In genomic region chr4:13777341-13777740, GRCh38 we compare ENCODE assay signal across 32 cellular contexts.
"Had no signal": no experiment of that assay in that cellular context is flagged by ENCODE, and none has a peak within 500 bp of the region (broad histone marks: within the 10 kb centered on the region; RNA-seq: fewer than 3 reads in every experiment).

No MANE protein-coding gene starts in this region.

- H3K9me3 ChIP-seq: body of pancreas had no signal

- H3K4me1 Mint-ChIP-seq: activated CD4-positive, alpha-beta memory T cell treated with anti-CD3 and anti-CD28 coated beads, Interleukin-2, amount 10 ng/mL, durations not matched to agents 7 days and 5 days; activated CD4-positive, alpha-beta T cell treated with anti-CD3 and anti-CD28 coated beads, Interleukin-2, amount 10 ng/mL, durations not matched to agents 7 days and 5 days; activated naive CD4-positive, alpha-beta T cell treated with anti-CD3 and anti-CD28 coated beads, Interleukin-2, amount 10 ng/mL, durations not matched to agents 7 days and 5 days; activated naive CD8-positive, alpha-beta T cell treated with anti-CD3 and anti-CD28 coated beads, Interleukin-2, amount 10 ng/mL, durations not matched to agents 7 days and 5 days; central memory CD8-positive, alpha-beta T cell; WTC11 had no signal

- H3K27ac ChIP-seq: body of pancreas, breast epithelium, esophagus muscularis mucosa, gastroesophageal sphincter, heart right ventricle, hepatocyte, VCaP had no signal

- ATAC-seq: activated naive CD4-positive, alpha-beta T cell treated with anti-CD3 and anti-CD28 coated beads, Interleukin-2, amount 50 U/mL, for 72 hours; activated T-cell treated with anti-CD3 and anti-CD28 coated beads, Interleukin-2, amount 50 U/mL, for 72 hours; body of pancreas; effector memory CD8-positive, alpha-beta T cell; gastroesophageal sphincter; heart right ventricle; WTC11 had no signal

- H3K27me3 Mint-ChIP-seq: activated CD4-positive, alpha-beta memory T cell treated with anti-CD3 and anti-CD28 coated beads, Interleukin-2, amount 10 ng/mL, durations not matched to agents 7 days and 5 days; activated CD4-positive, alpha-beta T cell treated with anti-CD3 and anti-CD28 coated beads, Interleukin-2, amount 10 ng/mL, durations not matched to agents 7 days and 5 days; activated naive CD4-positive, alpha-beta T cell treated with anti-CD3 and anti-CD28 coated beads, Interleukin-2, amount 10 ng/mL, durations not matched to agents 7 days and 5 days; activated naive CD8-positive, alpha-beta T cell treated with anti-CD3 and anti-CD28 coated beads, Interleukin-2, amount 10 ng/mL, durations not matched to agents 7 days and 5 days; activated T-cell treated with anti-CD3 and anti-CD28 coated beads, Interleukin-2, amount 50 U/mL, for 24 hours; central memory CD8-positive, alpha-beta T cell; effector memory CD8-positive, alpha-beta T cell had no signal

- H3K27ac Mint-ChIP-seq: activated CD4-positive, alpha-beta memory T cell treated with anti-CD3 and anti-CD28 coated beads, Interleukin-2, amount 10 ng/mL, durations not matched to agents 7 days and 5 days; activated CD4-positive, alpha-beta T cell treated with anti-CD3 and anti-CD28 coated beads, Interleukin-2, amount 10 ng/mL, durations not matched to agents 7 days and 5 days; activated naive CD4-positive, alpha-beta T cell treated with anti-CD3 and anti-CD28 coated beads, Interleukin-2, amount 10 ng/mL, durations not matched to agents 7 days and 5 days; activated naive CD4-positive, alpha-beta T cell treated with anti-CD3 and anti-CD28 coated beads, Interleukin-2, amount 50 U/mL, for 72 hours; activated T-cell treated with anti-CD3 and anti-CD28 coated beads, Interleukin-2, amount 50 U/mL, for 24 hours; activated T-cell treated with anti-CD3 and anti-CD28 coated beads, Interleukin-2, amount 50 U/mL, for 72 hours; effector memory CD8-positive, alpha-beta T cell; WTC11 had no signal

- H3K4me1 ChIP-seq: body of pancreas, breast epithelium, esophagus muscularis mucosa, gastroesophageal sphincter, heart right ventricle had no signal

- H3K4me3 Mint-ChIP-seq: activated CD4-positive, alpha-beta memory T cell treated with anti-CD3 and anti-CD28 coated beads, Interleukin-2, amount 10 ng/mL, durations not matched to agents 7 days and 5 days; activated CD4-positive, alpha-beta T cell treated with anti-CD3 and anti-CD28 coated beads, Interleukin-2, amount 10 ng/mL, durations not matched to agents 7 days and 5 days; activated naive CD4-positive, alpha-beta T cell treated with anti-CD3 and anti-CD28 coated beads, Interleukin-2, amount 10 ng/mL, durations not matched to agents 7 days and 5 days; activated naive CD8-positive, alpha-beta T cell treated with anti-CD3 and anti-CD28 coated beads, Interleukin-2, amount 10 ng/mL, durations not matched to agents 7 days and 5 days; activated T-cell treated with anti-CD3 and anti-CD28 coated beads, Interleukin-2, amount 50 U/mL, for 24 hours; activated T-cell treated with anti-CD3 and anti-CD28 coated beads, Interleukin-2, amount 50 U/mL, for 72 hours; central memory CD8-positive, alpha-beta T cell; effector memory CD8-positive, alpha-beta T cell; WTC11 had no signal

- H3K27me3 ChIP-seq: body of pancreas, breast epithelium, esophagus muscularis mucosa, gastroesophageal sphincter, heart right ventricle, hepatocyte had no signal

- H3K4me3 ChIP-seq: body of pancreas, breast epithelium, esophagus muscularis mucosa, gastroesophageal sphincter, heart right ventricle, hepatocyte had no signal

- DNase-seq: activated CD4-positive, alpha-beta memory T cell treated with anti-CD3 and anti-CD28 coated beads, Interleukin-2, amount 10 ng/mL, durations not matched to agents 7 days and 5 days; activated CD4-positive, alpha-beta T cell treated with anti-CD3 and anti-CD28 coated beads for 1 hour; activated CD4-positive, alpha-beta T cell treated with anti-CD3 and anti-CD28 coated beads for 4 hours; activated CD4-positive, alpha-beta T cell treated with anti-CD3 and anti-CD28 coated beads, Interleukin-2, amount 10 ng/mL, durations not matched to agents 7 days and 5 days; activated CD4-positive, alpha-beta T cell treated with anti-CD3 and anti-CD28 coated beads, Interleukin-2, amount 50 U/mL, for 4 hours; activated CD8-positive, alpha-beta memory T cell treated with anti-CD3 and anti-CD28 coated beads, Interleukin-2, amount 50 U/mL, for 48 hours; activated gamma-delta T cell; activated naive CD4-positive, alpha-beta T cell; activated naive CD4-positive, alpha-beta T cell treated with anti-CD3 and anti-CD28 coated beads, Interleukin-2, amount 10 ng/mL, durations not matched to agents 7 days and 5 days; activated naive CD8-positive, alpha-beta T cell treated with anti-CD3 and anti-CD28 coated beads, Interleukin-2, amount 10 ng/mL, durations not matched to agents 7 days and 5 days; activated T-cell treated with anti-CD3 and anti-CD28 coated beads for 4 hours; activated T-cell treated with anti-CD3 and anti-CD28 coated beads, Interleukin-2, amount 50 U/mL, for 24 hours; activated T-cell treated with anti-CD3 and anti-CD28 coated beads, Interleukin-2, amount 50 U/mL, for 72 hours; amniotic stem cell; anterior cingulate cortex; body of pancreas; cortex of kidney; dermis blood vessel endothelial cell; effector CD4-positive, alpha-beta T cell; effector memory CD8-positive, alpha-beta T cell; erythroblast; foreskin melanocyte; heart right ventricle; T-helper 2 cell had no signal

- H3K36me3 ChIP-seq: breast epithelium, esophagus muscularis mucosa, gastroesophageal sphincter, heart right ventricle had no signal

- H3K36me3 Mint-ChIP-seq: activated naive CD4-positive, alpha-beta T cell treated with anti-CD3 and anti-CD28 coated beads, Interleukin-2, amount 10 ng/mL, durations not matched to agents 7 days and 5 days; activated naive CD8-positive, alpha-beta T cell treated with anti-CD3 and anti-CD28 coated beads, Interleukin-2, amount 10 ng/mL, durations not matched to agents 7 days and 5 days had no signal

- H3K9me3 Mint-ChIP-seq: activated CD4-positive, alpha-beta memory T cell treated with anti-CD3 and anti-CD28 coated beads, Interleukin-2, amount 10 ng/mL, durations not matched to agents 7 days and 5 days had no signal
